In the genomic region with DNA sequence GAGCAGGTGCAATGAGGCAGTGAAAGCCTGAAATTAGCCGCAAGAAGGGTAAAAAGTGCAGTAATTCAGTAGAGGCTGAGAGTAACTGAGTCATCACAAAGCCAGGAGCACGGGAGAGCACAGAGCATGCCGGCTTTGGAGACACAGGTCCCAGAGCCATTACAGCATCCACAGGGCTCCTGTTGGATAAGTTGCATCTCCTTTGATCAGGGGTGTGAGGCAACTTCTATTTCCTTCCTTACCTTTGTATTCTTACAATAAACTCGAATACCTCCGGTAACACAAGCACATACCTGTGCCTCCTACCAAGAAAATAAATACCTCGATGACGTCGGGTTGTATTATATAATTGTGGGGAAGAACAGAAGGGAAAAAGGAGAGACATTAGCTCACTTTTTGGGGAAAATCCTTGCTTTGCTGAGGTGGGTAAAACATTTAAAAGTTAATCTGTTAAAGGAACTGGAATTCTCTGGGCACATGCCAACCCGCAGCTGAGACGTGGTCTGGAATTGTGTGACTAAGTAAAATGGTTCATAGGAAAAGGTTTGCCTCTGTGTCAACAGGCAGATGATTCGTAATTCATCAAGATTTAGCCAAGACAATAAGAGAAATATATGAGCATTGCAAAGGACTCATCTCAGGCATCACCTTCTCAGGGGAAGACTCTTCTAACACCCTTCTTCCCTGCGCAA, we compare ENCODE assay signal across 1 cellular context.
TF ChIP-seq lines count a peak whose summit lies in the region.

No MANE protein-coding gene starts in this region.

TF ChIP-seq in endothelial cell of umbilical vein, 7 proteins besides CTCF, POLR2A, EP300 and RAD21:
- peak; percentile 37 for TF ChIP-seq FOS (IDR thresholded peaks at IDR 0.05; ENCODE audit: borderline replicate concordance, insufficient read depth, low read length)
- TF ChIP-seq POLR2AphosphoS5 (IDR thresholded peaks at IDR 0.05; ENCODE audit: insufficient read depth, low read depth, low read length) = no peak
